Comparison of ENCODE assay signal across 18 cellular contexts in genomic region chr2:54428401-54428800, GRCh38. TPM values are rescaled to one million over a fixed set of nuclear protein-coding genes. Genes with fewer than 3 reads are reported as not detected.
DNase-seq lines count a peak whose midpoint lies in the region; ATAC-seq and TF ChIP-seq lines count a peak whose summit lies in the region.
"Had no signal": no experiment of that assay in that cellular context is flagged by ENCODE, and none has a peak within 500 bp of the region (broad histone marks: within the 10 kb centered on the region; RNA-seq: fewer than 3 reads in every experiment).

No MANE protein-coding gene starts in this region.

- no peak overlapping the region for H3K9ac ChIP-seq in subcutaneous abdominal adipose tissue (ENCODE audit: low read length in 5 of 5)

- no peak for TF ChIP-seq POLR2A in body of pancreas (IDR thresholded peaks at IDR 0.05)

- H3K36me3 ChIP-seq in MG63 (no peaks in the 10 kb centered on the region), subcutaneous abdominal adipose tissue (ENCODE audit: control insufficient read depth in 5 of 5, insufficient read depth in 5 of 5, low read length in 5 of 5) (no peaks in the 10 kb centered on the region), body of pancreas (replicated peaks in 1 of 2; ENCODE audit: insufficient read depth in 1 of 2, low read depth in 2 of 2) (no peaks in the 10 kb centered on the region)

- H3K27me3 Mint-ChIP-seq in mesothelial cell of epicardium (ENCODE audit: low read depth), result no peaks in the 10 kb centered on the region
- peaks cover 4% of the 10 kb centered on the region for H3K27me3 Mint-ChIP-seq in T-helper 17 cell
- H3K27me3 Mint-ChIP-seq: stimulated activated naive CD8-positive, alpha-beta T cell treated with anti-CD3 and anti-CD28 coated beads, Interleukin-15, amount 100 ng/mL, for 72 hours had no signal

- ATAC-seq in body of pancreas (no peak), T-helper 17 cell (no peak)
- ATAC-seq: activated CD4-positive, CD25-positive, alpha-beta regulatory T cell treated with anti-CD3 and anti-CD28 coated beads, Interleukin-2, amount 50 U/mL, for 24 hours; esophagus mucosa; GM23338; left colon; stimulated activated naive CD8-positive, alpha-beta T cell treated with anti-CD3 and anti-CD28 coated beads, Interleukin-15, amount 100 ng/mL, for 72 hours had no signal

- DNase-seq in MG63, result peak; percentile 55
- peak; percentile 82 for DNase-seq in fibroblast of the aortic adventitia (ENCODE audit: low read depth)
- DNase-seq in mesothelial cell of epicardium (ENCODE audit: low spot score in 2 of 2, unreplicated experiment in 2 of 2), result no peak
- DNase-seq in Ammon's horn (ENCODE audit: low spot score), result no peak
- DNase-seq in body of pancreas, result no peak
- DNase-seq in T-helper 17 cell, result no peak
- no peak for DNase-seq in amniotic stem cell (lab: John Stamatoyannopoulos, UW)
- DNase-seq: activated effector memory CD4-positive, alpha-beta T cell treated with Interleukin-2 at 50 U/mL for 16 hours; amygdala; hypothalamus; left colon; NCI-H1436; SIG-M5; stimulated activated naive CD8-positive, alpha-beta T cell treated with anti-CD3 and anti-CD28 coated beads, Interleukin-15, amount 100 ng/mL, for 72 hours had no signal

- no peak overlapping the region for H3K4me3 Mint-ChIP-seq in mesothelial cell of epicardium
- H3K4me3 Mint-ChIP-seq in T-helper 17 cell, result no peak overlapping the region
- H3K4me3 Mint-ChIP-seq: GM23338; stimulated activated naive CD8-positive, alpha-beta T cell treated with anti-CD3 and anti-CD28 coated beads, Interleukin-15, amount 100 ng/mL, for 72 hours had no signal

- H3K9me3 Mint-ChIP-seq in mesothelial cell of epicardium, result no peaks in the 10 kb centered on the region
- H3K9me3 Mint-ChIP-seq: GM23338; stimulated activated naive CD8-positive, alpha-beta T cell treated with anti-CD3 and anti-CD28 coated beads, Interleukin-15, amount 100 ng/mL, for 72 hours had no signal

- WGBS in body of pancreas, 2 donors, result 37 to 44% methylated on average over 3 of the region's 3 CpGs

- TF ChIP-seq CTCF in fibroblast of the aortic adventitia (IDR thresholded peaks at IDR 0.05; ENCODE audit: insufficient read depth, low read length), result no peak
- no peak for TF ChIP-seq CTCF in mesothelial cell of epicardium (IDR thresholded peaks at IDR 0.05; ENCODE audit: unreplicated experiment)
- TF ChIP-seq CTCF in body of pancreas (IDR thresholded peaks at IDR 0.05), result no peak

- no peaks in the 10 kb centered on the region for H3K9me3 ChIP-seq in MG63
- no peaks in the 10 kb centered on the region for H3K9me3 ChIP-seq in subcutaneous abdominal adipose tissue (ENCODE audit: control insufficient read depth in 5 of 5, low read length in 5 of 5)
- H3K9me3 ChIP-seq in body of pancreas, result no peaks in the 10 kb centered on the region
- no peaks in the 10 kb centered on the region for H3K9me3 ChIP-seq in T-helper 17 cell (ENCODE audit: control insufficient read depth, low read length, poor library complexity, severe bottlenecking)

- peak overlapping the region; percentile 1 for H3K27ac Mint-ChIP-seq in mesothelial cell of epicardium
- no peak overlapping the region for H3K27ac Mint-ChIP-seq in T-helper 17 cell
- H3K27ac Mint-ChIP-seq: GM23338; stimulated activated naive CD8-positive, alpha-beta T cell treated with anti-CD3 and anti-CD28 coated beads, Interleukin-15, amount 100 ng/mL, for 72 hours had no signal

- H3K4me3 ChIP-seq in MG63 (no peak overlapping the region), fibroblast of the aortic adventitia (ENCODE audit: low read depth, low read length) (no peak overlapping the region), subcutaneous abdominal adipose tissue (ENCODE audit: low read depth in 1 of 5, low read length in 5 of 5) (peak overlapping the region in 1 of 5 donors; percentile 14), body of pancreas (no peak overlapping the region)
- H3K4me3 ChIP-seq: GM23338 had no signal

- H3K36me3 Mint-ChIP-seq in mesothelial cell of epicardium (no peaks in the 10 kb centered on the region), T-helper 17 cell (ENCODE audit: low read depth) (no peaks in the 10 kb centered on the region)

- H3K27me3 ChIP-seq in MG63 (no peaks in the 10 kb centered on the region), subcutaneous abdominal adipose tissue (ENCODE audit: control insufficient read depth in 5 of 5, insufficient read depth in 4 of 5, low read length in 5 of 5) (no peaks in the 10 kb centered on the region), body of pancreas (no peaks in the 10 kb centered on the region)

- intact Hi-C loops in body of pancreas (cut with DNase I), result no loop called here

- H3K4me1 ChIP-seq in subcutaneous abdominal adipose tissue (ENCODE audit: control insufficient read depth in 5 of 5, insufficient read depth in 5 of 5, low read length in 5 of 5) (peaks cover 18 to 67% (median 66%) of the 10 kb centered on the region in 5 donors), body of pancreas (peaks cover 4% of the 10 kb centered on the region)

- H3K4me1 Mint-ChIP-seq in mesothelial cell of epicardium, result peaks cover 29% of the 10 kb centered on the region
- peaks cover 6% of the 10 kb centered on the region for H3K4me1 Mint-ChIP-seq in T-helper 17 cell

- peak overlapping the region; percentile 95 for H3K27ac ChIP-seq in subcutaneous abdominal adipose tissue (ENCODE audit: low read depth, low read length)
- peak overlapping the region in 1 of 4 donors; percentile 2 for H3K27ac ChIP-seq in body of pancreas

RNA-seq across cellular contexts. Expression of gene SPTBN1, which starts 27.7 kb away (rescaled TPM):
- 73.8 and 75.4 TPM in 2 replicates for total RNA-seq in MG63 (2014; rRNA removed; shearing (Covaris generic); ENCODE audit: low replicate concordance)
- 254 and 293 TPM in 2 replicates for total RNA-seq in fibroblast of the aortic adventitia (ENCODE audit: low replicate concordance)
- 265 to 281 TPM (median 271 TPM) in 3 replicates for total RNA-seq in mesothelial cell of epicardium
- 100 to 1,000 TPM; 186 to 195 TPM for total RNA-seq in body of pancreas
- 100 to 1,000 TPM; 187 to 195 TPM for total RNA-seq in T-helper 17 cell

Comparison
In these comparisons a context has a peak if more than half of its experiments do, and no peak if none do; other contexts are left out.
1. DNase-seq: peak in MG63 (single experiment) and fibroblast of the aortic adventitia (single experiment); none in mesothelial cell of epicardium (0 of 2), Ammon's horn (single experiment), body of pancreas (0 of 4), T-helper 17 cell (0 of 3) and amniotic stem cell (single experiment).